Comparison of ENCODE assay signal across 14 cellular contexts in genomic region chr17:62644487-62645173, GRCh38. TPM values are rescaled to one million over a fixed set of nuclear protein-coding genes. Genes with fewer than 3 reads are reported as not detected.
DNase-seq lines count a peak whose midpoint lies in the region; ATAC-seq and TF ChIP-seq lines count a peak whose summit lies in the region.
"Had no signal": no experiment of that assay in that cellular context is flagged by ENCODE, and none has a peak within 500 bp of the region (broad histone marks: within the 10 kb centered on the region; RNA-seq: fewer than 3 reads in every experiment).

No MANE protein-coding gene starts in this region.

- no peak overlapping the region for H3K27ac ChIP-seq in trophoblast cell (ENCODE audit: low read depth, low read length)
- H3K27ac ChIP-seq: brain microvascular endothelial cell, thyroid gland had no signal

- H3K23ac ChIP-seq in trophoblast cell (ENCODE audit: low read length): no peak overlapping the region

- H3K18ac ChIP-seq in trophoblast cell (ENCODE audit: low read length): no peak overlapping the region

- H4K12ac ChIP-seq in trophoblast cell (ENCODE audit: low read depth, low read length): no peak overlapping the region

- H3K4ac ChIP-seq in trophoblast cell (ENCODE audit: low read depth, low read length): no peak overlapping the region

- H3K4me3 Mint-ChIP-seq in brain: peak overlapping the region in 3 of 5 experiments; percentile 8 to 75 (median 72)
- no peak overlapping the region for H3K4me3 Mint-ChIP-seq in effector memory CD8-positive, alpha-beta T cell
- H3K4me3 Mint-ChIP-seq: activated T-helper 17 cell treated with anti-CD3 and anti-CD28 coated beads, Interleukin-2, amount 50 U/mL, for 72 hours; CD8-positive, alpha-beta memory T cell; T-helper 17 cell had no signal

- H3K4me2 ChIP-seq in trophoblast cell (ENCODE audit: low read length): no peak overlapping the region

- no peak overlapping the region for H2AK5ac ChIP-seq in trophoblast cell (ENCODE audit: low read length)

- H3K36me3 ChIP-seq in trophoblast cell (ENCODE audit: control insufficient read depth in 1 of 2, insufficient read depth in 2 of 2, low read length in 2 of 2): peaks cover 2 to 5% of the 10 kb centered on the region in 2 experiments
- H3K36me3 ChIP-seq: thyroid gland had no signal

- peaks cover 17% of the 10 kb centered on the region for H3K4me1 Mint-ChIP-seq in brain
- H3K4me1 Mint-ChIP-seq in effector memory CD8-positive, alpha-beta T cell (ENCODE audit: low read depth in 2 of 2): no peaks in the 10 kb centered on the region

- no peak overlapping the region for H2BK120ac ChIP-seq in trophoblast cell (ENCODE audit: insufficient read depth, low read length, poor library complexity)

- no peak overlapping the region for H2BK12ac ChIP-seq in trophoblast cell (ENCODE audit: low read length)

- H3K9me3 Mint-ChIP-seq in brain: peaks cover 0 to 6% (median 0%) of the 10 kb centered on the region in 5 experiments
- no peaks in the 10 kb centered on the region for H3K9me3 Mint-ChIP-seq in effector memory CD8-positive, alpha-beta T cell
- H3K9me3 Mint-ChIP-seq: activated T-helper 17 cell treated with anti-CD3 and anti-CD28 coated beads, Interleukin-2, amount 50 U/mL, for 72 hours; CD8-positive, alpha-beta memory T cell had no signal

- H4K91ac ChIP-seq in trophoblast cell (ENCODE audit: low read depth, low read length): no peak overlapping the region

- no peak overlapping the region for H4K8ac ChIP-seq in trophoblast cell (ENCODE audit: low read depth, low read length)

- no peak for TF ChIP-seq CTCF in brain (conservative IDR thresholded peaks at IDR 0.05)

- WGBS in trophoblast cell (ENCODE audit: extremely low coverage, insufficient coverage, insufficient read length): no CpG with 5 or more reads among the region's 17 CpGs

- no peak overlapping the region for H3K4me3 ChIP-seq in trophoblast cell (ENCODE audit: low read depth, low read length)
- H3K4me3 ChIP-seq: thyroid gland had no signal

- H3K27me3 Mint-ChIP-seq in brain: peaks cover 3% of the 10 kb centered on the region
- peaks cover 6% of the 10 kb centered on the region in 2 donors for H3K27me3 Mint-ChIP-seq in effector memory CD8-positive, alpha-beta T cell

- H3K79me1 ChIP-seq in trophoblast cell (ENCODE audit: low read length): no peaks in the 10 kb centered on the region

- H3K4me1 ChIP-seq in trophoblast cell (ENCODE audit: control insufficient read depth in 1 of 2, insufficient read depth in 2 of 2, low read length in 2 of 2): no peaks in the 10 kb centered on the region
- H3K4me1 ChIP-seq: thyroid gland had no signal

- H2BK5ac ChIP-seq in trophoblast cell (ENCODE audit: low read depth, low read length, poor library complexity): no peak overlapping the region

- DNase-seq in HuH-7 (ENCODE audit: low spot score) (peak; percentile 97), NCI-H2227 (lab: John Stamatoyannopoulos, UW; ENCODE audit: unreplicated experiment) (peak; percentile 96), trophoblast cell (peak; percentile 69 to 84), NCI-H1436 (lab: John Stamatoyannopoulos, UW) (no peak), GM03348 (ENCODE audit: low spot score) (no peak)
- no peak for DNase-seq in effector memory CD8-positive, alpha-beta T cell
- DNase-seq: brain microvascular endothelial cell; CD8-positive, alpha-beta memory T cell; left ventricle myocardium superior; T-helper 17 cell; thyroid gland had no signal

- peaks cover 5% of the 10 kb centered on the region for H3K36me3 Mint-ChIP-seq in brain
- H3K36me3 Mint-ChIP-seq in effector memory CD8-positive, alpha-beta T cell (ENCODE audit: insufficient read depth): no peaks in the 10 kb centered on the region
- H3K36me3 Mint-ChIP-seq: CD8-positive, alpha-beta memory T cell had no signal

- no peaks in the 10 kb centered on the region for H3K79me2 ChIP-seq in trophoblast cell (ENCODE audit: control insufficient read depth, insufficient read depth, low read length, poor library complexity)

- peak overlapping the region in 2 of 5 experiments; percentile 87 to 90 for H3K27ac Mint-ChIP-seq in brain
- no peak overlapping the region for H3K27ac Mint-ChIP-seq in effector memory CD8-positive, alpha-beta T cell
- H3K27ac Mint-ChIP-seq: activated T-helper 17 cell treated with anti-CD3 and anti-CD28 coated beads, Interleukin-2, amount 50 U/mL, for 72 hours; CD8-positive, alpha-beta memory T cell; T-helper 17 cell had no signal

- H2AFZ ChIP-seq in trophoblast cell (ENCODE audit: insufficient read depth, low read length, poor library complexity): no peak overlapping the region

- H3K14ac ChIP-seq in trophoblast cell (ENCODE audit: low read length): no peak overlapping the region

- peaks cover 2% of the 10 kb centered on the region for H3K9me3 ChIP-seq in trophoblast cell (ENCODE audit: insufficient read depth, low read depth, low read length)
- H3K9me3 ChIP-seq: thyroid gland had no signal

- no peaks in the 10 kb centered on the region for H3K27me3 ChIP-seq in trophoblast cell (ENCODE audit: insufficient read depth, low read length)
- H3K27me3 ChIP-seq: brain microvascular endothelial cell, thyroid gland had no signal

- no peak for ATAC-seq in HG03159 (IDR thresholded peaks at IDR 0.05; ENCODE audit: unreplicated experiment)
- no peak for ATAC-seq in effector memory CD8-positive, alpha-beta T cell (replicated peaks)
- ATAC-seq: activated T-helper 17 cell treated with anti-CD3 and anti-CD28 coated beads, Interleukin-2, amount 50 U/mL, for 72 hours; left ventricle myocardium superior; T-helper 17 cell had no signal

- no peak overlapping the region for H3K9ac ChIP-seq in trophoblast cell (ENCODE audit: low read length)

RNA-seq across cellular contexts. Expression of gene MRC2, which starts 17.2 kb away (rescaled TPM):
- 8.5 TPM for polyA plus RNA-seq in brain (ENCODE audit: insufficient read depth, low read depth, low replicate concordance)
- 70.3 and 73.6 TPM in 2 replicates for polyA plus RNA-seq in trophoblast cell (2013)

Comparison
In these comparisons a context has a peak if more than half of its experiments do, and no peak if none do; other contexts are left out.
1. DNase-seq: peak in HuH-7 (single experiment), NCI-H2227 (single experiment) and trophoblast cell (2 of 2); none in NCI-H1436 (single experiment), GM03348 (single experiment) and effector memory CD8-positive, alpha-beta T cell (0 of 3).
2. H3K4me3 Mint-ChIP-seq: peak in brain (3 of 5); none in effector memory CD8-positive, alpha-beta T cell (0 of 2).